In the genomic region with DNA sequence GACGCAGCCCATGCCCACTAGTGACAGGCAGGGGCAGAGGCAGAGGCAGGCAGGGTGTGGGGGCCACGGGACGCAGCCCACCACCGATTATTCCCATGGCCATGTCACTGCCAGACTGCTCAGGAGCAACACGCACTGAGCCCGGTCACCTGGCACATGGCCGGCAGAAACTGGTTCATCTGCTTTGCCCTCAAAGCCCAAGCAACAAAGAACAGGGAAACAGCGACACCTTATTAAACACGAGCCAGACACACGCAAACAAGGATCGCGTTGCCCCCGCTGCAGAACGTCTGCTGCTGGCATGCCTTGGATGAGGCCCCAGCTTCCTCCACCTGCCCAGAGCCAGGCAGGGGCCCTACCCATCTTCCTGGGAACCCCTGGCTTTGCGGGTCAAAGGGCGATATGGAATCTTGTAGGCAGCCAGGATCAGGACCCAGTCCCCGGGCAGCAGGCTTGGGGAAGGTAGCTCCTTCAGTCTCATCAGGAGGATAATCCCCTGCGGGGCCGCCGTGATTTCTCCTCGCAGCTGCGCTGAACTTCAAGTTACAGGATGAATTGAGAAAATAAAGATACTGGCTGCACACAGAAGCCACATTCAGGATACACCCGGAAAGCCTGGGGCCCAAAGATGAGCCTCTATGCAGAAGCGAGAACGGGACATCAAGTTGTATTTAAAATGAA, we compare ENCODE assay signal across 12 cellular contexts. TPM values are rescaled to one million over a fixed set of nuclear protein-coding genes. Genes with fewer than 3 reads are reported as not detected.
A peak's percentile ranks its signal among the peaks of the same experiment; 100 is the strongest.
DNase-seq lines count a peak whose midpoint lies in the region; ATAC-seq and TF ChIP-seq lines count a peak whose summit lies in the region.
"Had no signal": no experiment of that assay in that cellular context is flagged by ENCODE, and none has a peak within 500 bp of the region (broad histone marks: within the 10 kb centered on the region; RNA-seq: fewer than 3 reads in every experiment).

No MANE protein-coding gene starts in this region.

- DNase-seq in NCI-H2081 treated with DMSO at 0.1 percent for 48 hours (lab: John Stamatoyannopoulos, UW), result peak; percentile 24
- peak; percentile 91 for DNase-seq in WERI-Rb-1
- peak; percentile 79 for DNase-seq in lung (ENCODE audit: low spot score)
- no peak for DNase-seq in activated CD4-positive, alpha-beta memory T cell treated with anti-CD3 and anti-CD28 coated beads for 36 hours
- no peak for DNase-seq in KG1 (lab: John Stamatoyannopoulos, UW)
- DNase-seq: activated CD8-positive, alpha-beta memory T cell treated with anti-CD3 and anti-CD28 coated beads, Interleukin-2, amount 50 U/mL, for 48 hours; H7; NCI-H187 treated with DMSO at 0.1 percent for 48 hours had no signal

- no peak for ATAC-seq in lung (ENCODE audit: insufficient read depth, low FRiP score)
- ATAC-seq in GM21619 (IDR thresholded peaks at IDR 0.05; ENCODE audit: unreplicated experiment), result no peak
- no peak for ATAC-seq in HG03097 (IDR thresholded peaks at IDR 0.05; ENCODE audit: low FRiP score, unreplicated experiment)

- intact Hi-C loops in activated CD4-positive, alpha-beta memory T cell treated with anti-CD3 and anti-CD28 coated beads for 36 hours (cut with micrococcal nuclease), result no loop called here

- H3K27ac Mint-ChIP-seq in activated CD4-positive, alpha-beta memory T cell treated with anti-CD3 and anti-CD28 coated beads for 36 hours, result no peak overlapping the region

- peak overlapping the region in 10 of 11 experiments; percentile 74 to 88 (median 84); a peak in 16 of 22 replicates for H3K4me2 ChIP-seq in BLaER1 treated with 17β-estradiol and CSF1 and Interleukin-3, amounts not matched to agents 10 nM and 100 nM

- no peak overlapping the region for H3K4me3 Mint-ChIP-seq in activated CD4-positive, alpha-beta memory T cell treated with anti-CD3 and anti-CD28 coated beads for 36 hours

- CTCF ChIA-PET in activated CD4-positive, alpha-beta memory T cell treated with anti-CD3 and anti-CD28 coated beads for 36 hours (lab: Charles Lee), result interaction anchor here (0.9 kb wide), 1 partner anchor 24 kb away, joined by 4 read pairs; no protein-coding TSS in a partner anchor

- peak overlapping the region in 3 of 11 experiments; percentile 29 to 68 (median 63); a peak in 1 of 22 replicates for H3K9ac ChIP-seq in BLaER1 treated with 17β-estradiol and CSF1 and Interleukin-3, amounts not matched to agents 10 nM and 100 nM

- no peaks in the 10 kb centered on the region for H3K9me3 ChIP-seq in BLaER1 treated with 17β-estradiol and CSF1 and Interleukin-3, amounts not matched to agents 10 nM and 100 nM (replicated peaks in 1 of 11)
- H3K9me3 ChIP-seq in WERI-Rb-1 (ENCODE audit: severe bottlenecking) (no peaks in the 10 kb centered on the region), lung (ENCODE audit: control insufficient read depth in 2 of 2, insufficient read depth in 1 of 2, low read length in 1 of 2) (no peaks in the 10 kb centered on the region)

- H3K36me3 ChIP-seq in BLaER1 treated with 17β-estradiol and CSF1 and Interleukin-3, amounts not matched to agents 10 nM and 100 nM, result no peaks in the 10 kb centered on the region; a peak in 1 of 22 replicates
- H3K36me3 ChIP-seq in WERI-Rb-1 (peaks cover 49% of the 10 kb centered on the region), lung (ENCODE audit: control insufficient read depth in 2 of 2, insufficient read depth in 2 of 2, low read length in 2 of 2) (peaks cover 0 to 2% of the 10 kb centered on the region in 2 donors)

- H3K4me1 Mint-ChIP-seq in activated CD4-positive, alpha-beta memory T cell treated with anti-CD3 and anti-CD28 coated beads for 36 hours (ENCODE audit: low read depth), result peaks cover 8% of the 10 kb centered on the region

- peaks cover 31 to 88% (median 59%) of the 10 kb centered on the region in 10 experiments for H3K4me1 ChIP-seq in BLaER1 treated with 17β-estradiol and CSF1 and Interleukin-3, amounts not matched to agents 10 nM and 100 nM
- peaks cover 0 to 11% of the 10 kb centered on the region in 2 donors for H3K4me1 ChIP-seq in lung (ENCODE audit: control insufficient read depth in 2 of 2, insufficient read depth in 2 of 2, low read length in 2 of 2)

- peaks cover 7% of the 10 kb centered on the region for H3K27me3 Mint-ChIP-seq in activated CD4-positive, alpha-beta memory T cell treated with anti-CD3 and anti-CD28 coated beads for 36 hours

- peak; percentile 50 for TF ChIP-seq CTCF in WERI-Rb-1 (IDR thresholded peaks at IDR 0.05; ENCODE audit: low read depth, low read length)
- no peak for TF ChIP-seq CTCF in lung (IDR thresholded peaks at IDR 0.05; ENCODE audit: control extremely low read depth, extremely low read depth)

- H3K9me3 Mint-ChIP-seq in activated CD4-positive, alpha-beta memory T cell treated with anti-CD3 and anti-CD28 coated beads for 36 hours, result no peaks in the 10 kb centered on the region

- no peak overlapping the region for H3K4me3 ChIP-seq in BLaER1 treated with 17β-estradiol and CSF1 and Interleukin-3, amounts not matched to agents 10 nM and 100 nM
- H3K4me3 ChIP-seq in WERI-Rb-1 (ENCODE audit: low read depth, low read length) (peak overlapping the region; percentile 36), lung (no peak overlapping the region)

- peak overlapping the region in 9 of 11 experiments; percentile 11 to 85 (median 77); a peak in 15 of 22 replicates for H3K27ac ChIP-seq in BLaER1 treated with 17β-estradiol and CSF1 and Interleukin-3, amounts not matched to agents 10 nM and 100 nM
- H3K27ac ChIP-seq in WERI-Rb-1 (peak overlapping the region; percentile 91), lung (ENCODE audit: low read depth in 1 of 2, low read length in 1 of 2) (peak overlapping the region in 1 of 2 donors; percentile 11)

- 82 to 90% methylated on average over 25 of the region's 25 CpGs for WGBS in lung, 2 donors

- no peaks in the 10 kb centered on the region for H3K36me3 Mint-ChIP-seq in activated CD4-positive, alpha-beta memory T cell treated with anti-CD3 and anti-CD28 coated beads for 36 hours

- peaks cover 12 to 72% (median 22%) of the 10 kb centered on the region in 11 experiments; a peak in 15 of 22 replicates for H4K20me1 ChIP-seq in BLaER1 treated with 17β-estradiol and CSF1 and Interleukin-3, amounts not matched to agents 10 nM and 100 nM

- peaks cover 7 to 33% (median 26%) of the 10 kb centered on the region in 11 experiments; a peak in 20 of 22 replicates for H3K27me3 ChIP-seq in BLaER1 treated with 17β-estradiol and CSF1 and Interleukin-3, amounts not matched to agents 10 nM and 100 nM
- H3K27me3 ChIP-seq in WERI-Rb-1 (ENCODE audit: insufficient read depth, low read depth, severe bottlenecking) (no peaks in the 10 kb centered on the region), lung (ENCODE audit: control insufficient read depth, insufficient read depth) (no peaks in the 10 kb centered on the region)

- POLR2A ChIA-PET in activated CD4-positive, alpha-beta memory T cell treated with anti-CD3 and anti-CD28 coated beads for 36 hours (lab: Charles Lee), result no interaction called here

RNA-seq across cellular contexts. Expression of gene TBC1D16, which starts 4.8 kb away (rescaled TPM):
- total RNA-seq in lung, result 10 to 100 TPM; 13.1 to 48.5 TPM
- 10 to 100 TPM in 1 of 2 donors, 1 to 10 TPM in 1; 7.3 to 19.8 TPM for polyA plus RNA-seq in lung
- 1 to 10 TPM; 5.4 TPM for total RNA-seq in activated CD4-positive, alpha-beta memory T cell treated with anti-CD3 and anti-CD28 coated beads for 36 hours

RNA-seq across cellular contexts. Expression of gene CCDC40, which starts 5.6 kb away (rescaled TPM):
- total RNA-seq in lung, result 10 to 100 TPM in 1 of 2 donors, 1 to 10 TPM in 1; 8.0 to 34.5 TPM
- 1 to 10 TPM; 6.0 to 6.5 TPM for polyA plus RNA-seq in lung
- under 1 TPM; 0.82 to 1.00 TPM for total RNA-seq in activated CD4-positive, alpha-beta memory T cell treated with anti-CD3 and anti-CD28 coated beads for 36 hours
- total RNA-seq: T-helper 1 cell treated with Interleukin-12 subunit alpha and Interleukin-12 subunit beta and Interleukin-4 antibody, amounts not matched to agents 30 ng/mL and 1 ng/mL, for 36 hours had no signal

Comparison
In these comparisons a context has a peak if more than half of its experiments do, and no peak if none do; other contexts are left out.
1. DNase-seq: peak in NCI-H2081 treated with DMSO at 0.1 percent for 48 hours (single experiment), WERI-Rb-1 (single experiment) and lung (single experiment); none in activated CD4-positive, alpha-beta memory T cell treated with anti-CD3 and anti-CD28 coated beads for 36 hours (single experiment) and KG1 (single experiment).
2. RNA of gene CCDC40, which starts 5.6 kb away (total RNA-seq): 8.0 to 34.5 TPM in lung; 0.82 to 1.00 TPM in activated CD4-positive, alpha-beta memory T cell treated with anti-CD3 and anti-CD28 coated beads for 36 hours; every median in the first group is over 4 times any median in the second.